17 cellular contexts compared by ENCODE assay signal in genomic region chr10:128557149-128557548, GRCh38.
A peak's percentile ranks its signal among the peaks of the same experiment; 100 is the strongest.
DNase-seq lines count a peak whose midpoint lies in the region; ATAC-seq and TF ChIP-seq lines count a peak whose summit lies in the region.
"Had no signal": no experiment of that assay in that cellular context is flagged by ENCODE, and none has a peak within 500 bp of the region (broad histone marks: within the 10 kb centered on the region; RNA-seq: fewer than 3 reads in every experiment).

No MANE protein-coding gene starts in this region.

- H3K4me3 Mint-ChIP-seq in WTC11 = no peak overlapping the region
- H3K4me3 Mint-ChIP-seq: B cell; CD4-positive, CD25-positive, alpha-beta regulatory T cell; CD8-positive, alpha-beta memory T cell had no signal

- peaks cover 51% of the 10 kb centered on the region for H3K9me3 Mint-ChIP-seq in WTC11

- CTCF ChIA-PET in WTC11 (lab: Charles Lee) = interaction anchor here (0.8 to 1.2 kb wide), 2 partner anchors 13 to 16 kb away, joined by 3 to 5 read pairs; no protein-coding TSS in a partner anchor

- peaks cover 17% of the 10 kb centered on the region for H3K4me1 Mint-ChIP-seq in WTC11
- H3K4me1 Mint-ChIP-seq: B cell; CD4-positive, CD25-positive, alpha-beta regulatory T cell; CD8-positive, alpha-beta memory T cell had no signal

- no peak overlapping the region for H3K27ac Mint-ChIP-seq in WTC11
- H3K27ac Mint-ChIP-seq: B cell; CD4-positive, CD25-positive, alpha-beta regulatory T cell; CD8-positive, alpha-beta memory T cell had no signal

- no peak for TF ChIP-seq CTCF in WTC11 (IDR thresholded peaks at IDR 0.05)

- peaks cover 24% of the 10 kb centered on the region for H3K36me3 Mint-ChIP-seq in WTC11
- H3K36me3 Mint-ChIP-seq: CD4-positive, CD25-positive, alpha-beta regulatory T cell; CD8-positive, alpha-beta memory T cell had no signal

- peaks cover 3% of the 10 kb centered on the region; the same call in 1 of the 2 replicates for H3K27me3 Mint-ChIP-seq in WTC11 (ENCODE audit: low read depth)
- H3K27me3 Mint-ChIP-seq: B cell; CD4-positive, CD25-positive, alpha-beta regulatory T cell had no signal

- intact Hi-C loops in cardiac septum (cut with DNase I) = no loop called here
- intact Hi-C loops in left cardiac atrium (cut with DNase I) = no loop called here

- DNase-seq in cardiac septum (ENCODE audit: low spot score) = peak; percentile 41
- no peak for DNase-seq in left cardiac atrium
- no peak for DNase-seq in WTC11 (ENCODE audit: low spot score)
- DNase-seq in islet precursor cell = peak; percentile 37
- no peak for DNase-seq in stimulated activated CD4-positive, alpha-beta T cell treated with anti-CD3 and anti-CD28 coated beads, Interleukin-4, amount 100 ng/mL, for 1 hour
- no peak for DNase-seq in activated effector memory CD4-positive, alpha-beta T cell treated with anti-CD3 and anti-CD28 coated beads, Interleukin-2, amount 50 U/mL, for 16 hours
- DNase-seq in GF-D8 (lab: John Stamatoyannopoulos, UW) = no peak
- DNase-seq: C1 segment of cervical spinal cord; CD4-positive, CD25-positive, alpha-beta regulatory T cell; CD8-positive, alpha-beta memory T cell; COR-L47; DMS 273 treated with DMSO at 0.1 percent for 48 hours; DMS53; DND-41; EL; GM23248 had no signal

- no peak for ATAC-seq in left cardiac atrium
- peak; percentile 78 for ATAC-seq in WTC11

- POLR2A ChIA-PET in WTC11 (lab: Charles Lee) = no interaction called here

TF ChIP-seq in WTC11, 78 proteins besides CTCF, POLR2A, EP300 and RAD21 (continues in another document):
- no peak for TF ChIP-seq ZMAT4 (CRISPR knock-in tag; IDR thresholded peaks at IDR 0.05)
- TF ChIP-seq FOXJ3 (CRISPR knock-in tag; IDR thresholded peaks at IDR 0.05; ENCODE audit: borderline replicate concordance) = no peak
- TF ChIP-seq, protein P1, sequence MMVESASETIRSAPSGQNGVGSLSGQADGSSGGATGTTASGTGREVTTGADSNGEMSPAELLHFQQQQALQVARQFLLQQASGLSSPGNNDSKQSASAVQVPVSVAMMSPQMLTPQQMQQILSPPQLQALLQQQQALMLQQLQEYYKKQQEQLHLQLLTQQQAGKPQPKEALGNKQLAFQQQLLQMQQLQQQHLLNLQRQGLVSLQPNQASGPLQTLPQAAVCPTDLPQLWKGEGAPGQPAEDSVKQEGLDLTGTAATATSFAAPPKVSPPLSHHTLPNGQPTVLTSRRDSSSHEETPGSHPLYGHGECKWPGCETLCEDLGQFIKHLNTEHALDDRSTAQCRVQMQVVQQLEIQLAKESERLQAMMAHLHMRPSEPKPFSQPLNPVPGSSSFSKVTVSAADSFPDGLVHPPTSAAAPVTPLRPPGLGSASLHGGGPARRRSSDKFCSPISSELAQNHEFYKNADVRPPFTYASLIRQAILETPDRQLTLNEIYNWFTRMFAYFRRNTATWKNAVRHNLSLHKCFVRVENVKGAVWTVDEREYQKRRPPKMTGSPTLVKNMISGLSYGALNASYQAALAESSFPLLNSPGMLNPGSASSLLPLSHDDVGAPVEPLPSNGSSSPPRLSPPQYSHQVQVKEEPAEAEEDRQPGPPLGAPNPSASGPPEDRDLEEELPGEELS (CRISPR knock-in tag; IDR thresholded peaks at IDR 0.05) = no peak
- TF ChIP-seq EMX1 (CRISPR knock-in tag; IDR thresholded peaks at IDR 0.05) = no peak
- TF ChIP-seq ATF3 (CRISPR knock-in tag; conservative IDR thresholded peaks at IDR 0.05) = no peak
- no peak for TF ChIP-seq TEAD4 (CRISPR knock-in tag; IDR thresholded peaks at IDR 0.05)
- TF ChIP-seq AR (CRISPR knock-in tag; IDR thresholded peaks at IDR 0.05) = no peak
- TF ChIP-seq ERG (CRISPR knock-in tag; IDR thresholded peaks at IDR 0.05) = no peak
- no peak for TF ChIP-seq ZNF425 (CRISPR knock-in tag; conservative IDR thresholded peaks at IDR 0.05)
- TF ChIP-seq GRHL2 (CRISPR knock-in tag; IDR thresholded peaks at IDR 0.05; ENCODE audit: insufficient replicate concordance, severe bottlenecking) = no peak
- no peak for TF ChIP-seq JAZF1 (CRISPR knock-in tag; IDR thresholded peaks at IDR 0.05)
- no peak for TF ChIP-seq CREM (CRISPR knock-in tag; IDR thresholded peaks at IDR 0.05)
- TF ChIP-seq ZNF138 (CRISPR knock-in tag; conservative IDR thresholded peaks at IDR 0.05) = no peak
- TF ChIP-seq ELF4 (CRISPR knock-in tag; IDR thresholded peaks at IDR 0.05; ENCODE audit: low read depth) = no peak

Comparison
In these comparisons a context has a peak if more than half of its experiments do, and no peak if none do; other contexts are left out.
1. DNase-seq: peak in cardiac septum (single experiment) and islet precursor cell (single experiment); none in left cardiac atrium (single experiment), WTC11 (single experiment), stimulated activated CD4-positive, alpha-beta T cell treated with anti-CD3 and anti-CD28 coated beads, Interleukin-4, amount 100 ng/mL, for 1 hour (single experiment), activated effector memory CD4-positive, alpha-beta T cell treated with anti-CD3 and anti-CD28 coated beads, Interleukin-2, amount 50 U/mL, for 16 hours (single experiment) and GF-D8 (single experiment).